ENCODE assay signal across 17 cellular contexts in genomic region chr12:51832708-51833107, GRCh38. TPM values are rescaled to one million over a fixed set of nuclear protein-coding genes. Genes with fewer than 3 reads are reported as not detected.
A peak's percentile ranks its signal among the peaks of the same experiment; 100 is the strongest.
DNase-seq lines count a peak whose midpoint lies in the region; ATAC-seq and TF ChIP-seq lines count a peak whose summit lies in the region.
"Had no signal": no experiment of that assay in that cellular context is flagged by ENCODE, and none has a peak within 500 bp of the region (broad histone marks: within the 10 kb centered on the region; RNA-seq: fewer than 3 reads in every experiment).

No MANE protein-coding gene starts in this region.

- H3K56ac ChIP-seq in IMR-90 (ENCODE audit: extremely low read depth, insufficient read depth, low read length) = no peak overlapping the region

- in situ Hi-C loops in IMR-90 (cut with MboI; ENCODE audit: low sequenced_read_pairs) = no loop called here

- no peak overlapping the region for H2BK15ac ChIP-seq in IMR-90 (ENCODE audit: low read depth, low read length)

- no peak overlapping the region for H2AK5ac ChIP-seq in IMR-90 (ENCODE audit: low read depth, low read length)

- intact Hi-C loops in IMR-90 (cut with micrococcal nuclease) = no loop called here
- intact Hi-C loops in PC-3 (cut with micrococcal nuclease) = loop anchor here (5.0 kb wide), 1 partner anchor 45 kb away; no protein-coding TSS in a partner anchor

- no peaks in the 10 kb centered on the region for H3K79me1 ChIP-seq in IMR-90 (ENCODE audit: low read depth in 1 of 2, low read length in 2 of 2)

- H3K9me3 Mint-ChIP-seq in T-helper 1 cell treated with Interleukin-12 subunit alpha and Interleukin-12 subunit beta and Interleukin-4 antibody, amounts not matched to agents 30 μg/mL and 1 μg/mL, for 36 hours = no peaks in the 10 kb centered on the region
- no peaks in the 10 kb centered on the region for H3K9me3 Mint-ChIP-seq in nephron

- H3K4me3 Mint-ChIP-seq in T-helper 1 cell treated with Interleukin-12 subunit alpha and Interleukin-12 subunit beta and Interleukin-4 antibody, amounts not matched to agents 30 μg/mL and 1 μg/mL, for 36 hours = peak overlapping the region; percentile 27
- H3K4me3 Mint-ChIP-seq in nephron = no peak overlapping the region
- H3K4me3 Mint-ChIP-seq: brain had no signal

- 72% methylated on average over 2 of the region's 6 CpGs; no CpG with 5 or more reads in 1 of the 2 experiments for WGBS in IMR-90 (ENCODE audit: extremely low coverage in 2 of 2, insufficient read length in 1 of 2), 2 experiments

- BruUV-seq in IMR-90 (replicated peaks; lab: Mats Ljungman, UMichigan) = no TSS peak
- BruUV-seq in PC-3 (replicated peaks; lab: Mats Ljungman, UMichigan) = no TSS peak

- TF ChIP-seq CTCF in IMR-90 (conservative IDR thresholded peaks at IDR 0.05; ENCODE audit: low read depth, low read length) (no peak), PC-3 (conservative IDR thresholded peaks at IDR 0.05; ENCODE audit: low read depth, low read length) (no peak), nephron (IDR thresholded peaks at IDR 0.05; ENCODE audit: unreplicated experiment in 3 of 3) (no peak)

- peaks cover 16% of the 10 kb centered on the region for H3K4me1 Mint-ChIP-seq in T-helper 1 cell treated with Interleukin-12 subunit alpha and Interleukin-12 subunit beta and Interleukin-4 antibody, amounts not matched to agents 30 μg/mL and 1 μg/mL, for 36 hours (ENCODE audit: low read depth)
- H3K4me1 Mint-ChIP-seq in nephron = peaks cover 45% of the 10 kb centered on the region

- H4K91ac ChIP-seq in IMR-90 (ENCODE audit: insufficient read depth, low read depth, low read length) = no peak overlapping the region

- no peak overlapping the region for H3K27ac ChIP-seq in IMR-90 (ENCODE audit: insufficient read depth, low read length)
- H3K27ac ChIP-seq in PC-3 (ENCODE audit: low read length) = no peak overlapping the region
- H3K27ac ChIP-seq: foreskin keratinocyte had no signal

- no peaks in the 10 kb centered on the region for H3F3A ChIP-seq in PC-3 (ENCODE audit: low read length, unreplicated experiment)

- no peak for TF ChIP-seq POLR2A in IMR-90 (IDR thresholded peaks at IDR 0.05; ENCODE audit: low read depth, low read length)
- TF ChIP-seq POLR2A in GM18505 (IDR thresholded peaks at IDR 0.05; ENCODE audit: borderline replicate concordance, extremely low read depth, insufficient read depth, insufficient read length) = no peak

- H3K9me1 ChIP-seq in IMR-90 (ENCODE audit: insufficient read depth, low read length) = 0 out of 2 replicates have a peak, but pooled peaks cover 3% of the 10 kb centered on the region

- no peak overlapping the region for H2BK20ac ChIP-seq in IMR-90 (ENCODE audit: low read depth, low read length)

- H3K4ac ChIP-seq in IMR-90 (ENCODE audit: low read depth, low read length) = no peak overlapping the region

- no peaks in the 10 kb centered on the region for H3K9me2 ChIP-seq in PC-3 (replicated peaks; ENCODE audit: low read length)

- CTCF ChIA-PET in IMR-90 (lab: Yijun Ruan, JAX) = interaction anchor here (2.3 kb wide), 1 partner anchor 9 kb away, joined by 6 read pairs; no protein-coding TSS in a partner anchor
- CTCF ChIA-PET in PC-3 (lab: Charles Lee) = no interaction called here

- H3K9me3 ChIP-seq in IMR-90 (ENCODE audit: control insufficient read depth, insufficient read depth, low read length) = no peaks in the 10 kb centered on the region
- H3K9me3 ChIP-seq in PC-3 (ENCODE audit: low read length) = no peaks in the 10 kb centered on the region

- H4K5ac ChIP-seq in IMR-90 (ENCODE audit: low read depth, low read length) = no peak overlapping the region

- H3K27me3 ChIP-seq in IMR-90 (ENCODE audit: control insufficient read depth, insufficient read depth, low read length) (peaks cover 61% of the 10 kb centered on the region), PC-3 (ENCODE audit: low read length) (0 out of 2 replicates have a peak, but pooled peaks cover 4% of the 10 kb centered on the region)

- no peak overlapping the region for H3K23ac ChIP-seq in IMR-90 (ENCODE audit: low read depth, low read length)

- no peaks in the 10 kb centered on the region for H3K79me2 ChIP-seq in PC-3 (ENCODE audit: low read length)

- ATAC-seq in IMR-90 (ENCODE audit: low read depth) (no peak), PC-3 (no peak), GM18505 (IDR thresholded peaks at IDR 0.05; ENCODE audit: unreplicated experiment) (no peak)
- ATAC-seq: foreskin keratinocyte, HCT116 had no signal

- no peak overlapping the region for H3K9ac ChIP-seq in IMR-90 (ENCODE audit: low read depth, low read length)
- no peak overlapping the region for H3K9ac ChIP-seq in PC-3 (ENCODE audit: low read length)

- H4K8ac ChIP-seq in IMR-90 (ENCODE audit: low read depth in 2 of 2, low read length in 2 of 2) = no peak overlapping the region

- POLR2A ChIA-PET in IMR-90 (lab: Charles Lee; ENCODE audit: unreplicated experiment) (no interaction called here), PC-3 (lab: Charles Lee; ENCODE audit: unreplicated experiment) (no interaction called here)

- no peak overlapping the region for H2BK120ac ChIP-seq in IMR-90 (ENCODE audit: low read depth, low read length)

- no peak overlapping the region for H3K4me3 ChIP-seq in IMR-90 (ENCODE audit: insufficient read depth, low read depth, low read length)
- no peak overlapping the region for H3K4me3 ChIP-seq in PC-3 (ENCODE audit: low read length)
- H3K4me3 ChIP-seq: lung had no signal

- H4K20me1 ChIP-seq in IMR-90 (ENCODE audit: insufficient read depth, low read length) (no peaks in the 10 kb centered on the region), PC-3 (ENCODE audit: low read length) (no peaks in the 10 kb centered on the region)

- no peak overlapping the region for H2BK5ac ChIP-seq in IMR-90 (ENCODE audit: low read depth, low read length, poor library complexity, severe bottlenecking)

- no peaks in the 10 kb centered on the region for H3K4me1 ChIP-seq in IMR-90 (ENCODE audit: control insufficient read depth, insufficient read depth, low read length)
- peaks cover 16% of the 10 kb centered on the region for H3K4me1 ChIP-seq in PC-3 (ENCODE audit: insufficient read depth, low read length)

- no peaks in the 10 kb centered on the region for H3K36me3 Mint-ChIP-seq in T-helper 1 cell treated with Interleukin-12 subunit alpha and Interleukin-12 subunit beta and Interleukin-4 antibody, amounts not matched to agents 30 μg/mL and 1 μg/mL, for 36 hours (ENCODE audit: low read depth)
- H3K36me3 Mint-ChIP-seq in nephron (ENCODE audit: low read depth) = peaks cover 5% of the 10 kb centered on the region
- H3K36me3 Mint-ChIP-seq: brain had no signal

- no peak for DNase-seq in T-helper 1 cell
- DNase-seq in IMR-90 = no peak
- no peak for DNase-seq in PC-3
- DNase-seq in globus pallidus (ENCODE audit: low spot score) = no peak
- no peak for DNase-seq in DMS 273 (lab: John Stamatoyannopoulos, UW; ENCODE audit: unreplicated experiment)
- DNase-seq: activated CD4-positive, alpha-beta T cell treated with anti-CD3 and anti-CD28 coated beads for 4 hours; Calu3; effector CD8-positive, alpha-beta T cell; foreskin keratinocyte; Karpas-422; NCI-H2107 had no signal

- no peak overlapping the region for H2AK9ac ChIP-seq in IMR-90 (replicated peaks; ENCODE audit: low read depth, low read length, poor library complexity)

- H3K27me3 Mint-ChIP-seq in T-helper 1 cell treated with Interleukin-12 subunit alpha and Interleukin-12 subunit beta and Interleukin-4 antibody, amounts not matched to agents 30 μg/mL and 1 μg/mL, for 36 hours (ENCODE audit: low read depth) = peaks cover 52% of the 10 kb centered on the region
- peaks cover 5% of the 10 kb centered on the region for H3K27me3 Mint-ChIP-seq in nephron (ENCODE audit: low read depth)

- TF ChIP-seq RAD21 in IMR-90 (IDR thresholded peaks at IDR 0.05; ENCODE audit: low read length) = no peak

- H3K14ac ChIP-seq in IMR-90 (replicated peaks; ENCODE audit: low read depth, low read length) = no peak overlapping the region

- H3K27ac Mint-ChIP-seq in T-helper 1 cell treated with Interleukin-12 subunit alpha and Interleukin-12 subunit beta and Interleukin-4 antibody, amounts not matched to agents 30 μg/mL and 1 μg/mL, for 36 hours = no peak overlapping the region
- peak overlapping the region in 2 of 3 experiments; percentile 10 to 27 for H3K27ac Mint-ChIP-seq in nephron

- H3K18ac ChIP-seq in IMR-90 (ENCODE audit: low read depth, low read length) = no peak overlapping the region

- dilution Hi-C loops in IMR-90 (cut with HindIII; ENCODE audit: low sequenced_read_pairs, unreplicated experiment) = no loop called here

- H2AFZ ChIP-seq in IMR-90 (replicated peaks; ENCODE audit: low read length, poor library complexity) = no peak overlapping the region
- no peak overlapping the region for H2AFZ ChIP-seq in PC-3 (ENCODE audit: low read length)

- H3K4me2 ChIP-seq in IMR-90 (ENCODE audit: low read depth, low read length) (peak overlapping the region; percentile 49; the same call in 1 of the 2 replicates), PC-3 (ENCODE audit: low read length) (peak overlapping the region; percentile 44)

- H3K36me3 ChIP-seq in IMR-90 (ENCODE audit: control insufficient read depth, insufficient read depth, low read length) (no peaks in the 10 kb centered on the region), PC-3 (ENCODE audit: low read depth, low read length) (no peaks in the 10 kb centered on the region)

TF ChIP-seq in IMR-90, 13 proteins besides CTCF, POLR2A, EP300 and RAD21:
- TF ChIP-seq BHLHE40 (IDR thresholded peaks at IDR 0.05; ENCODE audit: low read depth, low read length) = no peak
- TF ChIP-seq NFE2L2 (IDR thresholded peaks at IDR 0.05; ENCODE audit: low read depth, low read length) = no peak
- TF ChIP-seq USF2 (IDR thresholded peaks at IDR 0.05; ENCODE audit: low read depth, low read length) = no peak

RNA-seq across cellular contexts. Expression of gene FIGNL2, which starts 15.8 kb away (rescaled TPM):
- total RNA-seq in IMR-90 (2012; rRNA removed) = under 0.01 TPM in 2 replicates
- polyA plus RNA-seq in IMR-90 (2012; rRNA removed) = 0.09 and 0.12 TPM in 2 replicates
- 0.02 and 0.04 TPM in 2 replicates for polyA plus RNA-seq in IMR-90 (2012; cell fraction: cytosol; rRNA removed)
- 0.61 and 0.62 TPM in 2 replicates for polyA plus RNA-seq in IMR-90 (2012; cell fraction: nucleus; rRNA removed; ENCODE audit: low replicate concordance)
- total RNA-seq in PC-3 (2014; rRNA removed) = not detected in 2 replicates
- total RNA-seq: Calu3, foreskin keratinocyte had no signal

RNA-seq across cellular contexts. Expression of gene ANKRD33, which starts 55.2 kb away (rescaled TPM):
- total RNA-seq in IMR-90 (2012; rRNA removed) (under 0.01 TPM in 1 of 2 replicates, not detected in the other), PC-3 (2014; rRNA removed) (not detected in 2 replicates)
- 0.03 TPM in 1 of 2 replicates, not detected in the other for polyA plus RNA-seq in IMR-90 (2012; rRNA removed)
- 0.02 TPM in 1 of 2 replicates, not detected in the other for polyA plus RNA-seq in IMR-90 (2012; cell fraction: cytosol; rRNA removed)
- 0.42 and 0.57 TPM in 2 replicates for polyA plus RNA-seq in IMR-90 (2012; cell fraction: nucleus; rRNA removed; ENCODE audit: low replicate concordance)
- total RNA-seq: Calu3, foreskin keratinocyte had no signal
- polyA plus RNA-seq: foreskin keratinocyte had no signal
